ENCODE assay signal across 35 cellular contexts in the genomic region with DNA sequence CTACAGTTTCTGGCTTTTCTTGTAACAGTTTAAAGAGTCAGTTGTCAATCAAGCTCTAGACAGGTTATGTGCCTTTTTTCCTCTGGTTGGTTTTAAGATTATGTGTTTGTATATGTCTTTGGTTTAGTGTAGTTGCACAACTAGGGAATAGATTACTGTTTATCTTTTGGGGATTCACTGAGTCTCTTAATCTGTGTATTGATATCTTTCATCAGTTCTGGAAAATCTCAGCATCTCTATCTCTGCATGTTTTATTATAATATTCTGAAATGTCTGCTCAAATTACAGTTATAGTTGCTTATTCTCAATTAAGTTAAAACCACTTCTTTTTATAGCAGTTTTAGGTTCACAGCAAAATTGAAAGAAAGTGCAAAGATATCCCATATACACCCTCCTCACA.
"Had no signal": no experiment of that assay in that cellular context is flagged by ENCODE, and none has a peak within 500 bp of the region (broad histone marks: within the 10 kb centered on the region; RNA-seq: fewer than 3 reads in every experiment).

No MANE protein-coding gene starts in this region.

- H3K9me3 ChIP-seq: adrenal gland, body of pancreas, breast epithelium had no signal

- H3K27ac ChIP-seq: adrenal gland, body of pancreas, brain microvascular endothelial cell, breast epithelium, VCaP had no signal

- ATAC-seq: activated naive CD4-positive, alpha-beta T cell treated with anti-CD3 and anti-CD28 coated beads, Interleukin-2, amount 50 U/mL, for 72 hours; activated T-cell treated with anti-CD3 and anti-CD28 coated beads, Interleukin-2, amount 50 U/mL, for 4 hours; activated T-cell treated with anti-CD3 and anti-CD28 coated beads, Interleukin-2, amount 50 U/mL, for 72 hours; activated T-helper 17 cell treated with anti-CD3 and anti-CD28 coated beads, Interleukin-2, amount 50 U/mL, for 72 hours; body of pancreas had no signal

- H3K27me3 Mint-ChIP-seq: activated B cell treated with CpG ODN at 0.5 μM for 24 hours; activated CD4-positive, alpha-beta memory T cell treated with anti-CD3 and anti-CD28 coated beads for 36 hours; activated CD4-positive, alpha-beta T cell treated with anti-CD3 and anti-CD28 coated beads, Interleukin-2, amount 10 ng/mL, durations not matched to agents 24 days and 14 days; activated naive CD8-positive, alpha-beta T cell treated with anti-CD3 and anti-CD28 coated beads for 36 hours; activated T-helper 17 cell treated with anti-CD3 and anti-CD28 coated beads, Interleukin-2, amount 50 U/mL, for 72 hours had no signal

- H3K4me1 Mint-ChIP-seq: activated B cell treated with CpG ODN at 0.5 μM for 24 hours; activated CD4-positive, alpha-beta T cell treated with anti-CD3 and anti-CD28 coated beads, Interleukin-2, amount 10 ng/mL, durations not matched to agents 24 days and 14 days; activated naive CD8-positive, alpha-beta T cell treated with anti-CD3 and anti-CD28 coated beads for 36 hours; activated T-helper 17 cell treated with anti-CD3 and anti-CD28 coated beads, Interleukin-2, amount 50 U/mL, for 72 hours had no signal

- DNase-seq: activated B cell treated with CpG ODN at 0.5 μM for 24 hours; activated CD4-positive, alpha-beta memory T cell treated with anti-CD3 and anti-CD28 coated beads for 36 hours; activated CD4-positive, alpha-beta T cell treated with anti-CD3 and anti-CD28 coated beads for 4 hours; activated CD4-positive, alpha-beta T cell treated with anti-CD3 and anti-CD28 coated beads, Interleukin-2, amount 10 ng/mL, durations not matched to agents 24 days and 14 days; activated CD4-positive, alpha-beta T cell treated with anti-CD3 and anti-CD28 coated beads, Interleukin-2, amount 50 U/mL, for 1 hour; activated CD4-positive, alpha-beta T cell treated with anti-CD3 and anti-CD28 coated beads, Interleukin-2, amount 50 U/mL, for 4 hours; activated CD4-positive, CD25-positive, alpha-beta regulatory T cell treated with anti-CD3 and anti-CD28 coated beads, Interleukin-2, amount 50 U/mL, for 72 hours; activated CD8-positive, alpha-beta memory T cell treated with anti-CD3 and anti-CD28 coated beads, Interleukin-2, amount 50 U/mL, for 4 hours; activated effector memory CD4-positive, alpha-beta T cell treated with anti-CD3 and anti-CD28 coated beads, Interleukin-2, amount 50 U/mL, for 16 hours; activated gamma-delta T cell treated with Interleukin-2 at 50 U/mL for 16 hours; activated naive CD4-positive, alpha-beta T cell; activated naive CD4-positive, alpha-beta T cell treated with anti-CD3 and anti-CD28 coated beads for 36 hours; activated naive CD4-positive, alpha-beta T cell treated with anti-CD3 and anti-CD28 coated beads, Interleukin-2, amount 50 U/mL, for 16 hours; activated naive CD8-positive, alpha-beta T cell treated with anti-CD3 and anti-CD28 coated beads for 36 hours; activated T-cell treated with anti-CD3 and anti-CD28 coated beads for 4 hours; activated T-cell treated with anti-CD3 and anti-CD28 coated beads, Interleukin-2, amount 50 U/mL, for 1 hour; activated T-cell treated with anti-CD3 and anti-CD28 coated beads, Interleukin-2, amount 50 U/mL, for 4 hours; activated T-cell treated with anti-CD3 and anti-CD28 coated beads, Interleukin-2, amount 50 U/mL, for 72 hours; adrenal gland; amniotic stem cell; aorta; body of pancreas; brain microvascular endothelial cell; central memory CD4-positive, alpha-beta T cell; SW 1271; T-helper 1 cell; T-helper 2 cell; T-helper 9 cell had no signal

- H3K4me3 Mint-ChIP-seq: activated B cell treated with CpG ODN at 0.5 μM for 24 hours; activated CD4-positive, alpha-beta memory T cell treated with anti-CD3 and anti-CD28 coated beads for 36 hours; activated CD4-positive, alpha-beta T cell treated with anti-CD3 and anti-CD28 coated beads, Interleukin-2, amount 10 ng/mL, durations not matched to agents 24 days and 14 days; activated naive CD4-positive, alpha-beta T cell treated with anti-CD3 and anti-CD28 coated beads for 36 hours; activated naive CD8-positive, alpha-beta T cell treated with anti-CD3 and anti-CD28 coated beads for 36 hours; activated T-cell treated with anti-CD3 and anti-CD28 coated beads, Interleukin-2, amount 50 U/mL, for 4 hours; activated T-cell treated with anti-CD3 and anti-CD28 coated beads, Interleukin-2, amount 50 U/mL, for 72 hours; activated T-helper 1 cell treated with anti-CD3 and anti-CD28 coated beads, Interleukin-12 subunit alpha, Interleukin-12 subunit beta, Interleukin-2, Interleukin-4 antibody, amounts not matched to agents 30 ng/mL and 10 ng/mL and 1 ng/mL, durations not matched to agents 14 hours and 24 hours and 36 hours; activated T-helper 17 cell treated with anti-CD3 and anti-CD28 coated beads, Interleukin-2, amount 50 U/mL, for 72 hours; T-helper 1 cell treated with Interleukin-12 subunit alpha and Interleukin-12 subunit beta and Interleukin-4 antibody, amounts not matched to agents 30 μg/mL and 1 μg/mL, for 36 hours; T-helper 2 cell treated with Interferon-gamma antibody and Interleukin-4, amounts not matched to agents 5 μg/mL and 100 μg/mL, for 36 hours had no signal

- H3K4me3 ChIP-seq: adrenal gland, body of pancreas, breast epithelium had no signal

- H3K27ac Mint-ChIP-seq: activated B cell treated with CpG ODN at 0.5 μM for 24 hours; activated CD4-positive, alpha-beta memory T cell treated with anti-CD3 and anti-CD28 coated beads for 36 hours; activated CD4-positive, alpha-beta T cell treated with anti-CD3 and anti-CD28 coated beads, Interleukin-2, amount 10 ng/mL, durations not matched to agents 24 days and 14 days; activated naive CD4-positive, alpha-beta T cell treated with anti-CD3 and anti-CD28 coated beads for 36 hours; activated naive CD8-positive, alpha-beta T cell treated with anti-CD3 and anti-CD28 coated beads for 36 hours; activated T-cell treated with anti-CD3 and anti-CD28 coated beads, Interleukin-2, amount 50 U/mL, for 72 hours; activated T-helper 1 cell treated with anti-CD3 and anti-CD28 coated beads, Interleukin-12 subunit alpha, Interleukin-12 subunit beta, Interleukin-2, Interleukin-4 antibody, amounts not matched to agents 30 ng/mL and 10 ng/mL and 1 ng/mL, durations not matched to agents 14 hours and 24 hours and 36 hours; activated T-helper 17 cell treated with anti-CD3 and anti-CD28 coated beads, Interleukin-2, amount 50 U/mL, for 72 hours; T-helper 1 cell treated with Interleukin-12 subunit alpha and Interleukin-12 subunit beta and Interleukin-4 antibody, amounts not matched to agents 30 μg/mL and 1 μg/mL, for 36 hours; T-helper 2 cell treated with Interferon-gamma antibody and Interleukin-4, amounts not matched to agents 5 μg/mL and 100 μg/mL, for 36 hours had no signal

- H3K36me3 ChIP-seq: brain microvascular endothelial cell, breast epithelium had no signal

- H3K4me1 ChIP-seq: adrenal gland, body of pancreas, breast epithelium had no signal

- H3K27me3 ChIP-seq: adrenal gland, body of pancreas, brain microvascular endothelial cell, breast epithelium had no signal

- H3K9me3 Mint-ChIP-seq: activated B cell treated with CpG ODN at 0.5 μM for 24 hours; activated CD4-positive, alpha-beta memory T cell treated with anti-CD3 and anti-CD28 coated beads for 36 hours; activated CD4-positive, alpha-beta T cell treated with anti-CD3 and anti-CD28 coated beads, Interleukin-2, amount 10 ng/mL, durations not matched to agents 24 days and 14 days; activated naive CD4-positive, alpha-beta T cell treated with anti-CD3 and anti-CD28 coated beads for 36 hours; activated naive CD4-positive, alpha-beta T cell treated with anti-CD3 and anti-CD28 coated beads, Interleukin-2, amount 50 U/mL, for 72 hours; activated naive CD8-positive, alpha-beta T cell treated with anti-CD3 and anti-CD28 coated beads for 36 hours; activated T-cell treated with anti-CD3 and anti-CD28 coated beads, Interleukin-2, amount 50 U/mL, for 4 hours; activated T-cell treated with anti-CD3 and anti-CD28 coated beads, Interleukin-2, amount 50 U/mL, for 72 hours; activated T-helper 1 cell treated with anti-CD3 and anti-CD28 coated beads, Interleukin-12 subunit alpha, Interleukin-12 subunit beta, Interleukin-2, Interleukin-4 antibody, amounts not matched to agents 30 ng/mL and 10 ng/mL and 1 ng/mL, durations not matched to agents 14 hours and 24 hours and 36 hours; activated T-helper 17 cell treated with anti-CD3 and anti-CD28 coated beads, Interleukin-2, amount 50 U/mL, for 72 hours; T-helper 1 cell treated with Interleukin-12 subunit alpha and Interleukin-12 subunit beta and Interleukin-4 antibody, amounts not matched to agents 30 μg/mL and 1 μg/mL, for 36 hours; T-helper 2 cell treated with Interferon-gamma antibody and Interleukin-4, amounts not matched to agents 5 μg/mL and 100 μg/mL, for 36 hours had no signal
